In genomic region chr18:45538444-45538843, GRCh38 we compare ENCODE assay signal across 14 cellular contexts.
A peak's percentile ranks its signal among the peaks of the same experiment; 100 is the strongest.
DNase-seq lines count a peak whose midpoint lies in the region; ATAC-seq, FAIRE-seq and TF ChIP-seq lines count a peak whose summit lies in the region.
"Had no signal": no experiment of that assay in that cellular context is flagged by ENCODE, and none has a peak within 500 bp of the region (broad histone marks: within the 10 kb centered on the region; RNA-seq: fewer than 3 reads in every experiment).

No MANE protein-coding gene starts in this region.

- no peak overlapping the region for H2AFZ ChIP-seq in HepG2 (ENCODE audit: low read length)

- no peaks in the 10 kb centered on the region for H3K9me3 ChIP-seq in HepG2 (ENCODE audit: low read length)
- no peaks in the 10 kb centered on the region for H3K9me3 ChIP-seq in right lobe of liver

- WGBS in HepG2 (ENCODE audit: low lambda C conversion rate) = 0% methylated on average over 1 of the region's 2 CpGs
- WGBS in right lobe of liver (ENCODE audit: insufficient coverage, low coverage, low lambda C conversion rate, missing lambda C conversion rate) = 100% methylated on average over 1 of the region's 2 CpGs

- intact Hi-C loops in HepG2 (cut with micrococcal nuclease; ENCODE audit: unreplicated experiment) (no loop called here), right lobe of liver (cut with DNase I) (no loop called here)

- no peak for FAIRE-seq in HepG2 (lab: Jason Lieb, UNC)

- H3K27ac ChIP-seq in HepG2 (ENCODE audit: extremely low read length, insufficient read depth, low read length) (no peak overlapping the region), right lobe of liver (no peak overlapping the region), foreskin keratinocyte (no peak overlapping the region)
- H3K27ac ChIP-seq: BLaER1 had no signal

- no peak for TF ChIP-seq EP300 in HepG2 (IDR thresholded peaks at IDR 0.05; ENCODE audit: low read depth in 2 of 2, low read length in 2 of 2)
- no peak for TF ChIP-seq EP300 in HepG2 (CRISPR knock-in tag; IDR thresholded peaks at IDR 0.05; ENCODE audit: borderline replicate concordance)

- H3K4me2 ChIP-seq in HepG2 (ENCODE audit: low read depth, low read length) = no peak overlapping the region
- H3K4me2 ChIP-seq: BLaER1 had no signal

- CTCF ChIA-PET in HepG2 (lab: Yijun Ruan, JAX; ENCODE audit: low intra/inter-chr PET ratio, low total read pairs) = no interaction called here

- TF ChIP-seq RAD21 in HepG2 (CRISPR knock-in tag; IDR thresholded peaks at IDR 0.05) = no peak

- no peaks in the 10 kb centered on the region for H4K20me1 ChIP-seq in HepG2 (ENCODE audit: insufficient read depth, low read length)
- H4K20me1 ChIP-seq: BLaER1 had no signal

- no peaks in the 10 kb centered on the region for H3K36me3 ChIP-seq in HepG2 (replicated peaks in 1 of 2; ENCODE audit: control insufficient read depth in 1 of 2, insufficient read depth in 2 of 2, low read length in 2 of 2)
- H3K36me3 ChIP-seq in right lobe of liver = no peaks in the 10 kb centered on the region
- H3K36me3 ChIP-seq: BLaER1 had no signal

- no peaks in the 10 kb centered on the region for H3K27me3 ChIP-seq in HepG2 (ENCODE audit: control insufficient read depth in 1 of 2, insufficient read depth in 2 of 2, low read length in 2 of 2)
- no peaks in the 10 kb centered on the region for H3K27me3 ChIP-seq in right lobe of liver
- H3K27me3 ChIP-seq in foreskin keratinocyte = peaks cover 5% of the 10 kb centered on the region
- H3K27me3 ChIP-seq: BLaER1 had no signal

- DNase-seq in HepG2 (ENCODE audit: low spot score) (no peak), right lobe of liver (no peak), NB4 (ENCODE audit: low read depth) (peak; percentile 4), foreskin keratinocyte (no peak), NCI-H1417 treated with DMSO at 0.1 percent for 48 hours (lab: John Stamatoyannopoulos, UW) (no peak), COLO668 (lab: John Stamatoyannopoulos, UW; ENCODE audit: unreplicated experiment) (no peak)
- DNase-seq: 8988T; AML-193; CD8-positive, alpha-beta memory T cell; DMS53; GF-D8; HCEC 1CT had no signal

- TF ChIP-seq POLR2A in HepG2 (IDR thresholded peaks at IDR 0.05; ENCODE audit: insufficient read depth in 1 of 2, low read depth in 2 of 2, low read length in 2 of 2) = no peak
- no peak for TF ChIP-seq POLR2A in right lobe of liver (IDR thresholded peaks at IDR 0.05)
- no peak for TF ChIP-seq POLR2A in NB4 (IDR thresholded peaks at IDR 0.05; ENCODE audit: extremely low read depth, insufficient read length)

- TF ChIP-seq CTCF in HepG2 (CRISPR knock-in tag; IDR thresholded peaks at IDR 0.05) (no peak), right lobe of liver (IDR thresholded peaks at IDR 0.05) (no peak), NB4 (IDR thresholded peaks at IDR 0.05; ENCODE audit: low read depth, low read length) (no peak), foreskin keratinocyte (conservative IDR thresholded peaks at IDR 0.05) (no peak)

- no peaks in the 10 kb centered on the region for H3K79me2 ChIP-seq in HepG2 (ENCODE audit: insufficient read depth, low read length)

- ATAC-seq in HepG2 (no peak), right lobe of liver (no peak), foreskin keratinocyte (peak; percentile 16), GM19467 (IDR thresholded peaks at IDR 0.05; ENCODE audit: unreplicated experiment) (no peak)

- H3K4me3 ChIP-seq in HepG2 (replicated peaks in 1 of 3; ENCODE audit: insufficient read depth in 1 of 3, low read depth in 2 of 3, low read length in 3 of 3) = no peak overlapping the region
- no peak overlapping the region for H3K4me3 ChIP-seq in right lobe of liver
- H3K4me3 ChIP-seq in NB4 (ENCODE audit: low read depth, low read length) = no peak overlapping the region
- H3K4me3 ChIP-seq: BLaER1 had no signal

- no peak overlapping the region for H3K9ac ChIP-seq in HepG2 (ENCODE audit: insufficient read depth, low read depth, low read length)
- H3K9ac ChIP-seq: BLaER1 had no signal

- no TSS peak for BruUV-seq in HepG2 (replicated peaks; lab: Mats Ljungman, UMichigan)

- in situ Hi-C loops in HepG2 (cut with HindIII; ENCODE audit: extremely low pct_ligation_motif_present, low pct_unique_long_range_greater_than_20kb) = no loop called here

- POLR2A ChIA-PET in HepG2 (lab: Yijun Ruan, JAX) = no interaction called here

- H3K4me1 ChIP-seq in HepG2 (ENCODE audit: insufficient read depth, low read length) = no peaks in the 10 kb centered on the region
- no peaks in the 10 kb centered on the region for H3K4me1 ChIP-seq in right lobe of liver
- H3K4me1 ChIP-seq in foreskin keratinocyte = no peaks in the 10 kb centered on the region

TF ChIP-seq in HepG2, 621 proteins besides CTCF, POLR2A, EP300 and RAD21:
- TF ChIP-seq ZNF850 (CRISPR knock-in tag; conservative IDR thresholded peaks at IDR 0.05) (no peak), MAFK (conservative IDR thresholded peaks at IDR 0.05 in 1 of 2, IDR thresholded peaks at IDR 0.05 in 1 of 2; ENCODE audit: low read length in 2 of 2) (peak; percentile 7 to 30; a peak in 2 of 4 replicates), ZNF563 (CRISPR knock-in tag; IDR thresholded peaks at IDR 0.05) (no peak)
